Comparison of ENCODE assay signal across 8 cellular contexts in genomic region chr15:34209421-34210282, GRCh38.
DNase-seq lines count a peak whose midpoint lies in the region; ATAC-seq and TF ChIP-seq lines count a peak whose summit lies in the region.

Gene KATNBL1, minus strand, starts transcription at chr15:34210096. Its CDS starts 46,420 bp downstream, at chr15:34163676.

- H3K4me1 ChIP-seq in mucosa of stomach (ENCODE audit: control insufficient read depth, insufficient read depth, low read length): peaks cover 11% of the 10 kb centered on the region

- peak within 1 kb of the TSS; percentile 90 for H3K9ac ChIP-seq in mucosa of stomach (ENCODE audit: low read length)

- no peaks in the 10 kb centered on the region for H3K36me3 ChIP-seq in mucosa of stomach (ENCODE audit: control insufficient read depth, insufficient read depth, low read length)

- TF ChIP-seq EP300 in Ishikawa (IDR thresholded peaks at IDR 0.05; ENCODE audit: borderline replicate concordance): no peak

- peak; percentile 90 for TF ChIP-seq RAD21 in Ishikawa (IDR thresholded peaks at IDR 0.05; ENCODE audit: low read depth)

- DNase-seq in DMS53 treated with DMSO at 0.1 percent for 48 hours (lab: John Stamatoyannopoulos, UW; ENCODE audit: unreplicated experiment) (peak; percentile 90), OCI-M2 (lab: John Stamatoyannopoulos, UW; ENCODE audit: unreplicated experiment) (peak; percentile 82), activated T-cell treated with anti-CD3 and anti-CD28 coated beads for 4 hours (peak; percentile 98), erythroblast (lab: John Stamatoyannopoulos, UW) (peak; percentile 95 to 98)
- peak; percentile 88 to 99 for DNase-seq in stimulated activated CD8-positive, alpha-beta memory T cell treated with anti-CD3 and anti-CD28 coated beads, Interleukin-7, amount 100 ng/mL, for 1 hour (ENCODE audit: low read depth in 2 of 2)

- H3K4me3 ChIP-seq in mucosa of stomach (ENCODE audit: low read length): peak within 1 kb of the TSS; percentile 41

- no peaks in the 10 kb centered on the region for H3K27me3 ChIP-seq in mucosa of stomach (ENCODE audit: control insufficient read depth, insufficient read depth, low read length)

- H3K9me3 ChIP-seq in mucosa of stomach (ENCODE audit: control insufficient read depth, low read length): no peaks in the 10 kb centered on the region

- TF ChIP-seq POLR2A in erythroblast (IDR thresholded peaks at IDR 0.05; ENCODE audit: low read length): peak; percentile 97

- ATAC-seq in GM21576 (IDR thresholded peaks at IDR 0.05; ENCODE audit: unreplicated experiment): peak; percentile 88

TF ChIP-seq in Ishikawa, 13 proteins besides CTCF, POLR2A, EP300 and RAD21:
- TF ChIP-seq TCF12 (IDR thresholded peaks at IDR 0.05; ENCODE audit: low read depth) (peak; percentile 44; the same call in 1 of the 2 replicates), TAF1 (IDR thresholded peaks at IDR 0.05; ENCODE audit: low read depth) (peak; percentile 84), ZBTB7A (IDR thresholded peaks at IDR 0.05; ENCODE audit: low read depth) (0 out of 2 replicates have a peak, but pooled peaks have one; percentile 74), MAX (IDR thresholded peaks at IDR 0.05) (0 out of 2 replicates have a peak, but pooled peaks have one; percentile 18), CREB1 (IDR thresholded peaks at IDR 0.05; ENCODE audit: low read depth) (no peak), NFIC (IDR thresholded peaks at IDR 0.05) (no peak), YY1 (IDR thresholded peaks at IDR 0.05; ENCODE audit: low read depth) (peak; percentile 37; the same call in 1 of the 2 replicates)

Comparison
In these comparisons a context has a peak if more than half of its experiments do, and no peak if none do; other contexts are left out.
1. Peak in every context shown above with its lines: DNase-seq, ATAC-seq and H3K4me3 ChIP-seq.